ENCODE assay signal across 30 cellular contexts in the genomic region with DNA sequence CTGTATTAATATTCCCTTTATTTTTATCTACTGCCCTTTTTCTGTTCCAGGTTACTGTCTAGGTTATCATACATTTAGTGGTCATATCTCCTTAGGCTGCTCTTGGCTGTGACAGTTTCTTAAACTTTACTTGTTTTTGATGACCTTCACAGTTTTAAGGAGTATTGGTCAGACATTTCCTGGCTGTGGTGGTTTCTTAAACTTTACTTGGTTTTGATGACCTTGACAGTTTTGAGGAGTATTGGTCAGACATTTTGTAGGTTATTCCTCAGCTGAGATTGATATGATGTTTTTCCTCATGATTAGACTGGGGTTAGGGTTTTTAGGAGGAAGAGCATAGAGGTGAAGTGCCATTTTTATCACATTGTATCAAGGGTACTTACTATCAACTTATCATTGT.
"Had no signal": no experiment of that assay in that cellular context is flagged by ENCODE, and none has a peak within 500 bp of the region (broad histone marks: within the 10 kb centered on the region; RNA-seq: fewer than 3 reads in every experiment).

No MANE protein-coding gene starts in this region.

- ATAC-seq: activated CD8-positive, alpha-beta T cell treated with anti-CD3 and anti-CD28 coated beads, Interleukin-2, amount 10 ng/mL, durations not matched to agents 7 days and 5 days had no signal

- DNase-seq: activated CD4-positive, alpha-beta T cell treated with anti-CD3 and anti-CD28 coated beads for 1 hour; activated CD4-positive, alpha-beta T cell treated with anti-CD3 and anti-CD28 coated beads for 48 hours; activated CD4-positive, alpha-beta T cell treated with anti-CD3 and anti-CD28 coated beads, Interleukin-2, amount 50 U/mL, for 48 hours; activated CD4-positive, CD25-positive, alpha-beta regulatory T cell; activated CD8-positive, alpha-beta T cell treated with anti-CD3 and anti-CD28 coated beads, Interleukin-2, amount 10 ng/mL, durations not matched to agents 7 days and 5 days; activated gamma-delta T cell; activated naive CD4-positive, alpha-beta T cell treated with Interleukin-2 at 50 U/mL for 16 hours; activated naive CD8-positive, alpha-beta T cell treated with anti-CD3 and anti-CD28 coated beads, Interleukin-2, amount 10 ng/mL, durations not matched to agents 7 days and 5 days; activated T-cell treated with anti-CD3 and anti-CD28 coated beads, Interleukin-2, amount 50 U/mL, for 24 hours; amygdala; colonic mucosa; NCI-H1092; NCI-H1436 treated with DMSO at 0.1 percent for 48 hours; NCI-H1694 treated with DMSO at 0.1 percent for 48 hours; NCI-H2029; NCI-H510A; NCI-H526; NCI-H748 treated with DMSO at 0.1 percent for 48 hours; PC-9; Right ventricle myocardium superior; SW 1271; T-helper 1 cell; T-helper 2 cell; T-helper 9 cell had no signal

- H3K27me3 Mint-ChIP-seq: activated naive CD4-positive, alpha-beta T cell treated with anti-CD3 and anti-CD28 coated beads, Interleukin-2, amount 50 U/mL, for 24 hours; activated naive CD8-positive, alpha-beta T cell treated with anti-CD3 and anti-CD28 coated beads, Interleukin-2, amount 10 ng/mL, durations not matched to agents 7 days and 5 days; activated T-cell treated with anti-CD3 and anti-CD28 coated beads, Interleukin-2, amount 50 U/mL, for 24 hours; central memory CD8-positive, alpha-beta T cell had no signal

- H3K27me3 ChIP-seq: ascending aorta, cardiac muscle cell, colonic mucosa had no signal

- H3K4me1 ChIP-seq: colonic mucosa had no signal

- H3K4me3 Mint-ChIP-seq: activated CD8-positive, alpha-beta T cell treated with anti-CD3 and anti-CD28 coated beads, Interleukin-2, amount 10 ng/mL, durations not matched to agents 7 days and 5 days; activated naive CD4-positive, alpha-beta T cell treated with anti-CD3 and anti-CD28 coated beads, Interleukin-2, amount 50 U/mL, for 24 hours; activated naive CD8-positive, alpha-beta T cell treated with anti-CD3 and anti-CD28 coated beads, Interleukin-2, amount 10 ng/mL, durations not matched to agents 7 days and 5 days; activated T-cell treated with anti-CD3 and anti-CD28 coated beads, Interleukin-2, amount 50 U/mL, for 24 hours; central memory CD8-positive, alpha-beta T cell had no signal

- H3K4me2 ChIP-seq: PC-9 had no signal

- H3K9me3 ChIP-seq: ascending aorta, colonic mucosa had no signal

- H3K4me3 ChIP-seq: ascending aorta, cardiac muscle cell, colonic mucosa, PC-9 had no signal

- H3K36me3 ChIP-seq: ascending aorta, cardiac muscle cell, colonic mucosa had no signal

- H3K27ac ChIP-seq: ascending aorta, cardiac muscle cell, colonic mucosa, PC-9, VCaP had no signal

- H3K27ac Mint-ChIP-seq: activated CD8-positive, alpha-beta T cell treated with anti-CD3 and anti-CD28 coated beads, Interleukin-2, amount 10 ng/mL, durations not matched to agents 7 days and 5 days; activated naive CD8-positive, alpha-beta T cell treated with anti-CD3 and anti-CD28 coated beads, Interleukin-2, amount 10 ng/mL, durations not matched to agents 7 days and 5 days; activated T-cell treated with anti-CD3 and anti-CD28 coated beads, Interleukin-2, amount 50 U/mL, for 24 hours; activated T-helper 2 cell treated with anti-CD3 and anti-CD28 coated beads, Interferon-gamma antibody, Interleukin-2, Interleukin-4, amounts not matched to agents 10 μg/mL and 5 μg/mL and 100 μg/mL, durations not matched to agents 14 hours and 24 hours and 36 hours had no signal

- H2AFZ ChIP-seq: PC-9 had no signal

- H3K9me3 Mint-ChIP-seq: central memory CD8-positive, alpha-beta T cell had no signal
